ENCODE assay signal across 9 cellular contexts in the genomic region with DNA sequence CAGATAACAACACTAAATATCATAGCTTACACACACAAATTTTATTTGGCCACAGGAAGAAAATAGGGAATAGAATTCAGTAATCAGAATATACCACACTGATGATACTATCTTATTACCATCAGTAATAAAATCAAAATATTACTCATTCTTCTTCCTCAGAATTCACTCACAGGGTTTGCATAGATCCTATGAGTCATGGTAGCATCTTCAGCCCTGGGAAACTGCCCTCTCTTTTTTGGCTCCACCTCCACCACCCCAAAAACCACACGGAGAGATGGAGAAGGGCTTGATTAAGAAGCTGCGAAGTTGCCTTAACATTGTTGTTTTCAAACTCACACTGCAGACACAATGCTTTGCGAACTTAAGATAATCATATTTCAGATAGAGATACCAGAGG.
A peak's percentile ranks its signal among the peaks of the same experiment; 100 is the strongest.
DNase-seq lines count a peak whose midpoint lies in the region; ATAC-seq and TF ChIP-seq lines count a peak whose summit lies in the region.
"Had no signal": no experiment of that assay in that cellular context is flagged by ENCODE, and none has a peak within 500 bp of the region (broad histone marks: within the 10 kb centered on the region; RNA-seq: fewer than 3 reads in every experiment).

No MANE protein-coding gene starts in this region.

- H3K27ac ChIP-seq in vagina (no peak overlapping the region), sigmoid colon (no peak overlapping the region)

- intact Hi-C loops in vagina (cut with DNase I) (no loop called here), Right ventricle myocardium inferior (cut with DNase I) (no loop called here), sigmoid colon (cut with DNase I) (no loop called here)

- no peaks in the 10 kb centered on the region for H3K27me3 ChIP-seq in vagina
- no peaks in the 10 kb centered on the region for H3K27me3 ChIP-seq in sigmoid colon

- H3K36me3 ChIP-seq in vagina (no peaks in the 10 kb centered on the region), sigmoid colon (no peaks in the 10 kb centered on the region)

- TF ChIP-seq POLR2A in vagina (IDR thresholded peaks at IDR 0.05) (no peak), sigmoid colon (IDR thresholded peaks at IDR 0.05) (no peak)

- TF ChIP-seq CTCF in vagina (IDR thresholded peaks at IDR 0.05), result no peak
- TF ChIP-seq CTCF in sigmoid colon (IDR thresholded peaks at IDR 0.05), result no peak

- WGBS in sigmoid colon, 2 donors, result 62 to 76% methylated on average over 3 of the region's 3 CpGs

- no peaks in the 10 kb centered on the region for H3K9me3 ChIP-seq in vagina
- no peaks in the 10 kb centered on the region for H3K9me3 ChIP-seq in sigmoid colon

- no peak overlapping the region for H3K4me3 ChIP-seq in vagina
- H3K4me3 ChIP-seq in sigmoid colon, result no peak overlapping the region
- H3K4me3 ChIP-seq: lung had no signal

- TF ChIP-seq EP300 in sigmoid colon (IDR thresholded peaks at IDR 0.05), result no peak

- peak; percentile 85 for ATAC-seq in stimulated activated naive CD8-positive, alpha-beta T cell treated with anti-CD3 and anti-CD28 coated beads, Interleukin-15, Interleukin-2, amounts not matched to agents 100 U/mL and 50 U/mL, for 24 hours
- no peak for ATAC-seq in Right ventricle myocardium inferior

- peak; percentile 16 for DNase-seq in NK-92 treated with Interleukin-12 subunit alpha and Interleukin-12 subunit beta, amount 100 ng/mL, for 24 hours (lab: John Stamatoyannopoulos, UW)
- no peak for DNase-seq in NK-92 (lab: John Stamatoyannopoulos, UW; ENCODE audit: unreplicated experiment)
- DNase-seq in activated CD8-positive, alpha-beta memory T cell treated with anti-CD3 and anti-CD28 coated beads for 24 hours, result peak; percentile 73
- DNase-seq in hepatic stellate cell (ENCODE audit: low spot score), result peak; percentile 21
- peak; percentile 64 for DNase-seq in stimulated activated naive CD8-positive, alpha-beta T cell treated with anti-CD3 and anti-CD28 coated beads, Interleukin-15, Interleukin-2, amounts not matched to agents 100 U/mL and 50 U/mL, for 24 hours
- DNase-seq in vagina (ENCODE audit: extremely low spot score in 2 of 2), result no peak
- no peak for DNase-seq in Right ventricle myocardium inferior (ENCODE audit: missing footprints)
- no peak for DNase-seq in sigmoid colon

- H3K4me1 ChIP-seq in vagina (peaks cover 35% of the 10 kb centered on the region), sigmoid colon (peaks cover 0 to 26% (median 11%) of the 10 kb centered on the region in 4 donors)

Comparison
In these comparisons a context has a peak if more than half of its experiments do, and no peak if none do; other contexts are left out.
1. DNase-seq: peak in NK-92 treated with Interleukin-12 subunit alpha and Interleukin-12 subunit beta, amount 100 ng/mL, for 24 hours (single experiment), activated CD8-positive, alpha-beta memory T cell treated with anti-CD3 and anti-CD28 coated beads for 24 hours (single experiment), hepatic stellate cell (single experiment) and stimulated activated naive CD8-positive, alpha-beta T cell treated with anti-CD3 and anti-CD28 coated beads, Interleukin-15, Interleukin-2, amounts not matched to agents 100 U/mL and 50 U/mL, for 24 hours (single experiment); none in NK-92 (single experiment), vagina (0 of 2), Right ventricle myocardium inferior (single experiment) and sigmoid colon (single experiment).